In genomic region chr1:166905930-166906329, GRCh38 we compare ENCODE assay signal across 14 cellular contexts. TPM values are rescaled to one million over a fixed set of nuclear protein-coding genes. Genes with fewer than 3 reads are reported as not detected.
DNase-seq lines count a peak whose midpoint lies in the region; TF ChIP-seq lines count a peak whose summit lies in the region.
"Had no signal": no experiment of that assay in that cellular context is flagged by ENCODE, and none has a peak within 500 bp of the region (broad histone marks: within the 10 kb centered on the region; RNA-seq: fewer than 3 reads in every experiment).

No MANE protein-coding gene starts in this region.

- no peak overlapping the region for H2AK5ac ChIP-seq in mesenchymal stem cell (ENCODE audit: low read length, severe bottlenecking)

- 16% methylated on average over 3 of the region's 3 CpGs for WGBS in mesenchymal stem cell

- peak; percentile 88 for DNase-seq in A172 (ENCODE audit: low spot score)
- peak; percentile 93 for DNase-seq in HT1080 (ENCODE audit: low read depth)
- DNase-seq in ascending aorta (ENCODE audit: low spot score in 2 of 2): no peak
- DNase-seq in mesenchymal stem cell: peak; percentile 79
- no peak for DNase-seq in DMS53 (lab: John Stamatoyannopoulos, UW)
- no peak for DNase-seq in HAP-1 (ENCODE audit: low spot score in 2 of 2)
- DNase-seq in stimulated activated CD4-positive, alpha-beta T cell treated with anti-CD3 and anti-CD28 coated beads, Interleukin-4, amount 100 ng/mL, for 24 hours: no peak
- DNase-seq in colonic mucosa: no peak
- DNase-seq: activated gamma-delta T cell treated with Interleukin-2 at 50 U/mL for 16 hours, endodermal cell, NCI-H187 treated with DMSO at 0.1 percent for 48 hours, nucleus accumbens, thyroid gland had no signal

- in situ Hi-C loops in HAP-1 (cut with MboI; ENCODE audit: low sequenced_read_pairs): loop anchor here (25.0 kb wide), 1 partner anchor 631 kb away; no protein-coding TSS in a partner anchor

- H3K36me3 ChIP-seq in ascending aorta (no peaks in the 10 kb centered on the region), mesenchymal stem cell (ENCODE audit: control insufficient read depth in 1 of 2, insufficient read depth in 2 of 2, low read depth in 1 of 2, low read length in 2 of 2) (no peaks in the 10 kb centered on the region), HAP-1 (replicated peaks) (no peaks in the 10 kb centered on the region), colonic mucosa (no peaks in the 10 kb centered on the region)
- H3K36me3 ChIP-seq: BLaER1 treated with 17β-estradiol and CSF1 and Interleukin-3, amounts not matched to agents 10 nM and 100 nM; thyroid gland had no signal

- no peak overlapping the region for H2AFZ ChIP-seq in mesenchymal stem cell (ENCODE audit: low read depth, low read length)

- no peak overlapping the region for H4K91ac ChIP-seq in mesenchymal stem cell (ENCODE audit: low read length)

- H3K9me3 ChIP-seq in ascending aorta (no peaks in the 10 kb centered on the region), mesenchymal stem cell (ENCODE audit: control insufficient read depth, low read length) (no peaks in the 10 kb centered on the region), HAP-1 (no peaks in the 10 kb centered on the region), colonic mucosa (no peaks in the 10 kb centered on the region)
- H3K9me3 ChIP-seq: thyroid gland had no signal

- H2BK120ac ChIP-seq in mesenchymal stem cell (ENCODE audit: low read depth, low read length): no peak overlapping the region

- no peak overlapping the region for H3K23ac ChIP-seq in mesenchymal stem cell (ENCODE audit: low read length in 2 of 2)

- no peaks in the 10 kb centered on the region for H3K79me1 ChIP-seq in mesenchymal stem cell (replicated peaks; ENCODE audit: low read length, poor library complexity, severe bottlenecking)

- no peak overlapping the region for H3K4me3 ChIP-seq in ascending aorta
- H3K4me3 ChIP-seq in mesenchymal stem cell (ENCODE audit: insufficient read depth in 1 of 2, low read depth in 1 of 2, low read length in 2 of 2): no peak overlapping the region
- no peak overlapping the region for H3K4me3 ChIP-seq in HAP-1
- H3K4me3 ChIP-seq in colonic mucosa: no peak overlapping the region
- H3K4me3 ChIP-seq: BLaER1 treated with 17β-estradiol and CSF1 and Interleukin-3, amounts not matched to agents 10 nM and 100 nM; thyroid gland had no signal

- no peak overlapping the region for H2BK5ac ChIP-seq in mesenchymal stem cell (ENCODE audit: low read depth, low read length, poor library complexity, severe bottlenecking)

- H3K4ac ChIP-seq in mesenchymal stem cell (ENCODE audit: low read depth in 1 of 2, low read length in 2 of 2): no peak overlapping the region

- H3K27me3 ChIP-seq in ascending aorta: no peaks in the 10 kb centered on the region
- no peaks in the 10 kb centered on the region for H3K27me3 ChIP-seq in mesenchymal stem cell (ENCODE audit: control insufficient read depth in 1 of 2, insufficient read depth in 1 of 2, low read length in 2 of 2)
- H3K27me3 ChIP-seq in HAP-1 (ENCODE audit: low read depth): peaks cover 22% of the 10 kb centered on the region
- no peaks in the 10 kb centered on the region for H3K27me3 ChIP-seq in colonic mucosa
- H3K27me3 ChIP-seq: BLaER1 treated with 17β-estradiol and CSF1 and Interleukin-3, amounts not matched to agents 10 nM and 100 nM; thyroid gland had no signal

- H3K4me1 ChIP-seq in ascending aorta (peaks cover 0 to 3% of the 10 kb centered on the region in 2 donors), mesenchymal stem cell (ENCODE audit: control insufficient read depth, insufficient read depth, low read depth, low read length) (peaks cover 6% of the 10 kb centered on the region), HAP-1 (no peaks in the 10 kb centered on the region), colonic mucosa (no peaks in the 10 kb centered on the region)
- H3K4me1 ChIP-seq: thyroid gland had no signal

- intact Hi-C loops in ascending aorta (cut with DNase I): no loop called here
- intact Hi-C loops in colonic mucosa (cut with DNase I): no loop called here

- no peak for TF ChIP-seq CTCF in ascending aorta (IDR thresholded peaks at IDR 0.05)
- no peak for TF ChIP-seq CTCF in colonic mucosa (IDR thresholded peaks at IDR 0.05)

- no peak overlapping the region for H2BK15ac ChIP-seq in mesenchymal stem cell (ENCODE audit: low read depth, poor library complexity, severe bottlenecking)

- H3K4me2 ChIP-seq in mesenchymal stem cell (ENCODE audit: low read length, poor library complexity, severe bottlenecking): no peak overlapping the region
- H3K4me2 ChIP-seq: BLaER1 treated with 17β-estradiol and CSF1 and Interleukin-3, amounts not matched to agents 10 nM and 100 nM had no signal

- no peak overlapping the region for H3K18ac ChIP-seq in mesenchymal stem cell (ENCODE audit: low read depth in 1 of 2, low read length in 2 of 2)

- no peak overlapping the region for H2BK12ac ChIP-seq in mesenchymal stem cell (ENCODE audit: low read length in 2 of 2)

- no peak overlapping the region for H3K14ac ChIP-seq in mesenchymal stem cell (ENCODE audit: low read length in 2 of 2)

- H3K9ac ChIP-seq in mesenchymal stem cell (ENCODE audit: low read length) (no peak overlapping the region), colonic mucosa (ENCODE audit: low read depth in 2 of 2, low read length in 2 of 2) (no peak overlapping the region)
- H3K9ac ChIP-seq: BLaER1 treated with 17β-estradiol and CSF1 and Interleukin-3, amounts not matched to agents 10 nM and 100 nM had no signal

- H3K27ac ChIP-seq in ascending aorta (peak overlapping the region; percentile 50 to 59), mesenchymal stem cell (ENCODE audit: low read length, poor library complexity, severe bottlenecking) (peak overlapping the region; percentile 89), colonic mucosa (no peak overlapping the region)
- H3K27ac ChIP-seq: BLaER1 treated with 17β-estradiol and CSF1 and Interleukin-3, amounts not matched to agents 10 nM and 100 nM; thyroid gland had no signal

- H4K8ac ChIP-seq in mesenchymal stem cell (ENCODE audit: low read length): no peak overlapping the region

RNA-seq across cellular contexts. Expression of gene TADA1, which starts 29.9 kb away (rescaled TPM):
- total RNA-seq in A172 (2014; rRNA removed; shearing (Covaris generic)): 24.1 and 28.5 TPM in 2 replicates
- total RNA-seq in HT1080 (2014; rRNA removed; shearing (Covaris generic)): 9.3 and 13.6 TPM in 2 replicates
- polyA plus RNA-seq in HT1080 (2015; cell fraction: cytosol; rRNA removed): 10.2 and 11.0 TPM in 2 replicates
- polyA plus RNA-seq in HT1080 (2015; cell fraction: nucleus; rRNA removed): 13.2 and 15.3 TPM in 2 replicates
- total RNA-seq in ascending aorta (12.8 TPM), colonic mucosa (10 to 100 TPM; 10.1 to 12.1 TPM)
- polyA plus RNA-seq in mesenchymal stem cell (2013, experiment 1 of 2): 5.2 TPM
- polyA plus RNA-seq in mesenchymal stem cell (2013, experiment 2 of 2): 5.5 TPM

Comparison
In these comparisons a context has a peak if more than half of its experiments do, and no peak if none do; other contexts are left out.
1. DNase-seq: peak in A172 (single experiment), HT1080 (single experiment) and mesenchymal stem cell (single experiment); none in ascending aorta (0 of 2), DMS53 (single experiment), HAP-1 (0 of 2), stimulated activated CD4-positive, alpha-beta T cell treated with anti-CD3 and anti-CD28 coated beads, Interleukin-4, amount 100 ng/mL, for 24 hours (single experiment) and colonic mucosa (single experiment).